In genomic region chr5:160961030-160961429, GRCh38 we compare ENCODE assay signal across 28 cellular contexts.
A peak's percentile ranks its signal among the peaks of the same experiment; 100 is the strongest.
DNase-seq lines count a peak whose midpoint lies in the region; ATAC-seq, FAIRE-seq and TF ChIP-seq lines count a peak whose summit lies in the region.
"Had no signal": no experiment of that assay in that cellular context is flagged by ENCODE, and none has a peak within 500 bp of the region (broad histone marks: within the 10 kb centered on the region; RNA-seq: fewer than 3 reads in every experiment).

No MANE protein-coding gene starts in this region.

- H3K27ac ChIP-seq in body of pancreas, result peak overlapping the region in 3 of 4 donors; percentile 22 to 49 (median 38)
- H3K27ac ChIP-seq: adrenal gland, ovary, upper lobe of right lung had no signal

- 7 to 10% methylated on average over 1 of the region's 1 CpG for WGBS in body of pancreas, 2 donors
- WGBS in lower leg skin, 2 donors, result 17 to 28% methylated on average over 1 of the region's 1 CpG

- no peak overlapping the region for H3K4me3 Mint-ChIP-seq in nephron
- no peak overlapping the region for H3K4me3 Mint-ChIP-seq in nephron progenitor cell
- H3K4me3 Mint-ChIP-seq: activated CD4-positive, alpha-beta memory T cell treated with anti-CD3 and anti-CD28 coated beads, Interleukin-2, amount 10 ng/mL, durations not matched to agents 7 days and 5 days; activated naive CD4-positive, alpha-beta T cell treated with anti-CD3 and anti-CD28 coated beads, Interleukin-2, amount 10 ng/mL, durations not matched to agents 7 days and 5 days; brain; immature natural killer cell; neural crest cell had no signal

- H3K4me1 ChIP-seq in body of pancreas, result peaks cover 22% of the 10 kb centered on the region
- H3K4me1 ChIP-seq: adrenal gland, upper lobe of right lung had no signal

- H3K36me3 ChIP-seq in body of pancreas (replicated peaks in 1 of 2; ENCODE audit: insufficient read depth in 1 of 2, low read depth in 2 of 2), result no peaks in the 10 kb centered on the region
- H3K36me3 ChIP-seq: adrenal gland, ovary, upper lobe of right lung had no signal

- peak; percentile 43 for ATAC-seq in GM19043 (IDR thresholded peaks at IDR 0.05; ENCODE audit: low read depth, unreplicated experiment)
- ATAC-seq in HG02678 (IDR thresholded peaks at IDR 0.05; ENCODE audit: unreplicated experiment), result peak; percentile 32
- ATAC-seq in body of pancreas, result peak; percentile 25
- ATAC-seq: left lobe of liver, upper lobe of right lung had no signal

- DNase-seq in body of pancreas (no peak), nephron progenitor cell (no peak), lower leg skin (ENCODE audit: low spot score in 2 of 2) (no peak), NOMO-1 (lab: John Stamatoyannopoulos, UW; ENCODE audit: unreplicated experiment in 2 of 2) (no peak), D721Med (ENCODE audit: insufficient read length, low spot score) (no peak)
- DNase-seq: activated CD4-positive, alpha-beta memory T cell treated with anti-CD3 and anti-CD28 coated beads, Interleukin-2, amount 10 ng/mL, durations not matched to agents 7 days and 5 days; activated CD8-positive, alpha-beta memory T cell treated with anti-CD3 and anti-CD28 coated beads, Interleukin-2, amount 50 U/mL, for 4 hours; activated naive CD4-positive, alpha-beta T cell treated with anti-CD3 and anti-CD28 coated beads, Interleukin-2, amount 10 ng/mL, durations not matched to agents 7 days and 5 days; adrenal gland; DMS53; GOT3; immature natural killer cell; mesenchymal stem cell; NCI-H1436 treated with DMSO at 0.1 percent for 48 hours; NCI-H748 treated with DMSO at 0.1 percent for 48 hours; ovary; retina; stimulated activated naive CD4-positive, alpha-beta T cell; SW 1271; upper lobe of right lung had no signal

- H3K27me3 ChIP-seq in body of pancreas, result no peaks in the 10 kb centered on the region
- H3K27me3 ChIP-seq: adrenal gland, dorsolateral prefrontal cortex, ovary, upper lobe of right lung had no signal

- H3K27me3 Mint-ChIP-seq in nephron (ENCODE audit: low read depth) (peaks cover 5% of the 10 kb centered on the region), nephron progenitor cell (ENCODE audit: low read depth, poor library complexity) (no peaks in the 10 kb centered on the region)
- H3K27me3 Mint-ChIP-seq: activated CD4-positive, alpha-beta memory T cell treated with anti-CD3 and anti-CD28 coated beads, Interleukin-2, amount 10 ng/mL, durations not matched to agents 7 days and 5 days; activated naive CD4-positive, alpha-beta T cell treated with anti-CD3 and anti-CD28 coated beads, Interleukin-2, amount 10 ng/mL, durations not matched to agents 7 days and 5 days had no signal

- TF ChIP-seq CTCF in body of pancreas (IDR thresholded peaks at IDR 0.05), result no peak
- TF ChIP-seq CTCF in nephron (IDR thresholded peaks at IDR 0.05; ENCODE audit: unreplicated experiment in 3 of 3), result no peak
- TF ChIP-seq CTCF in nephron progenitor cell (IDR thresholded peaks at IDR 0.05), result no peak
- no peak for TF ChIP-seq CTCF in lower leg skin (IDR thresholded peaks at IDR 0.05)
- TF ChIP-seq CTCF in D721Med (IDR thresholded peaks at IDR 0.05; ENCODE audit: insufficient read depth, missing control alignments), result no peak

- H3K27ac Mint-ChIP-seq in nephron (peak overlapping the region; percentile 40 to 82 (median 55)), nephron progenitor cell (no peak overlapping the region)
- H3K27ac Mint-ChIP-seq: activated CD4-positive, alpha-beta memory T cell treated with anti-CD3 and anti-CD28 coated beads, Interleukin-2, amount 10 ng/mL, durations not matched to agents 7 days and 5 days; activated naive CD4-positive, alpha-beta T cell treated with anti-CD3 and anti-CD28 coated beads, Interleukin-2, amount 10 ng/mL, durations not matched to agents 7 days and 5 days; immature natural killer cell had no signal

- H3K4me1 Mint-ChIP-seq in nephron (peaks cover 10% of the 10 kb centered on the region), nephron progenitor cell (no peaks in the 10 kb centered on the region)
- H3K4me1 Mint-ChIP-seq: activated CD4-positive, alpha-beta memory T cell treated with anti-CD3 and anti-CD28 coated beads, Interleukin-2, amount 10 ng/mL, durations not matched to agents 7 days and 5 days; activated naive CD4-positive, alpha-beta T cell treated with anti-CD3 and anti-CD28 coated beads, Interleukin-2, amount 10 ng/mL, durations not matched to agents 7 days and 5 days; immature natural killer cell; neural crest cell had no signal

- no peaks in the 10 kb centered on the region for H3K36me3 Mint-ChIP-seq in nephron (ENCODE audit: low read depth)
- no peaks in the 10 kb centered on the region for H3K36me3 Mint-ChIP-seq in nephron progenitor cell (ENCODE audit: low read depth)
- H3K36me3 Mint-ChIP-seq: activated naive CD4-positive, alpha-beta T cell treated with anti-CD3 and anti-CD28 coated beads, Interleukin-2, amount 10 ng/mL, durations not matched to agents 7 days and 5 days; brain; immature natural killer cell had no signal

- H3K4me3 ChIP-seq in body of pancreas, result no peak overlapping the region
- no peak overlapping the region for H3K4me3 ChIP-seq in lower leg skin (ENCODE audit: low read depth, poor library complexity, severe bottlenecking)
- H3K4me3 ChIP-seq: adrenal gland, dorsolateral prefrontal cortex, ovary, upper lobe of right lung had no signal

- FAIRE-seq in D721Med (lab: Jason Lieb, UNC), result no peak
- FAIRE-seq: RCC 7860 had no signal

- H3K9me3 ChIP-seq in body of pancreas, result no peaks in the 10 kb centered on the region
- H3K9me3 ChIP-seq: adrenal gland, ovary, upper lobe of right lung had no signal

- TF ChIP-seq POLR2A in body of pancreas (IDR thresholded peaks at IDR 0.05) (no peak), lower leg skin (IDR thresholded peaks at IDR 0.05) (no peak)

- intact Hi-C loops in body of pancreas (cut with DNase I), result no loop called here
- intact Hi-C loops in lower leg skin (cut with DNase I; ENCODE audit: low total_unique reads), result no loop called here

- H3K9me3 Mint-ChIP-seq in nephron, result no peaks in the 10 kb centered on the region
- H3K9me3 Mint-ChIP-seq in nephron progenitor cell, result no peaks in the 10 kb centered on the region
- H3K9me3 Mint-ChIP-seq: activated CD4-positive, alpha-beta memory T cell treated with anti-CD3 and anti-CD28 coated beads, Interleukin-2, amount 10 ng/mL, durations not matched to agents 7 days and 5 days; activated naive CD4-positive, alpha-beta T cell treated with anti-CD3 and anti-CD28 coated beads, Interleukin-2, amount 10 ng/mL, durations not matched to agents 7 days and 5 days; neural crest cell had no signal
